14 cellular contexts compared by ENCODE assay signal in the genomic region with DNA sequence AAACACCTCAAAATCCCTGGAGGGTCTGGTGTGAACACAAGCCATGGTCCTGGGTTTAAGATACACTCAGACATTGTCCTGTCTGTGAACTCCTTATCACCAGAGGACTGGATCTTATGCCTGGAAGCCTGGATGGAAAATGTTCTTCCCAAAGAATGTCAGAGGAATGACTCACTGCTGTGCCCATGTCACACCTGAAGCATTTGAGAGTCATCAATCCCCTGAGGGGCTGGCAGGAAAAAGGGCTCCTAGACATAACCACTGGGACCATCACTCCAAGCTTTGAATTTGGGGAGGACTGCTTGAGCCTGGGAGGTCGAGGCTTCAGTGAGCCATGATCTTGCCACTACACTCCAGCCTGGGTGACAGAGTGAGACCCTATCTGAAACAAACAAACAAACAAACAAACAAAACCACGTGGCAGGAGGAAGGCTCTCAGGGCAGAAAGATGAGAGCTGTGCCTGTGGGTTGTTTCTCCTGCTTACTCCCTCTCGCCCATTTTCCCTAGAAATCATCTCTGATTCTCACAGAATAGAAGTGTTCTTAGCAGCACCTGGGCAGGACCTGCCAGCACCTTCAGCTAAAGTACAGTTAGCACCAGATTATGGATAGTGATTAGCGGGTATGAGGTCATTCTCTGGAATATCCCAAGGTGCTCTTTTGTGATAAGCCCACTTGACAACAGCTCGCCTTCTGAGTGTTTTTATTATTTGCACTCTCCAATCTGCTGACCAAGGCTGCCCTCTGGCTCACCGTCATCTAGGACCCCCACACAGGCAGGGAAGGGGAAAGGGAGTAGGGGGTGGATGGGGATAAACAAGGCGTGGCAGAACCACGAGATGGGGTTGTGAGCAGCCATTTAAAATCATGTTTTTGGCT. TPM values are rescaled to one million over a fixed set of nuclear protein-coding genes. Genes with fewer than 3 reads are reported as not detected.
DNase-seq lines count a peak whose midpoint lies in the region; ATAC-seq and TF ChIP-seq lines count a peak whose summit lies in the region.
"Had no signal": no experiment of that assay in that cellular context is flagged by ENCODE, and none has a peak within 500 bp of the region (broad histone marks: within the 10 kb centered on the region; RNA-seq: fewer than 3 reads in every experiment).

No MANE protein-coding gene starts in this region.

- ATAC-seq in left lung (peak; percentile 46), HG03457 (IDR thresholded peaks at IDR 0.05; ENCODE audit: unreplicated experiment) (no peak)
- ATAC-seq: heart right ventricle, T-cell had no signal

- H3K27me3 ChIP-seq in WERI-Rb-1 (ENCODE audit: insufficient read depth, low read depth, severe bottlenecking) (peaks cover 58% of the 10 kb centered on the region), left lung (no peaks in the 10 kb centered on the region)
- H3K27me3 ChIP-seq: heart right ventricle had no signal

- H3K36me3 ChIP-seq in WERI-Rb-1 (no peaks in the 10 kb centered on the region), left lung (peaks cover 0 to 19% of the 10 kb centered on the region in 2 donors)

- peaks cover 0 to 25% of the 10 kb centered on the region in 2 donors for H3K4me1 ChIP-seq in left lung

- intact Hi-C loops in left lung (cut with DNase I) (no loop called here), posterior cingulate gyrus (cut with DNase I) (no loop called here)

- H3K4me3 ChIP-seq in WERI-Rb-1 (ENCODE audit: low read depth, low read length): no peak overlapping the region
- no peak overlapping the region for H3K4me3 ChIP-seq in left lung
- H3K4me3 ChIP-seq: heart right ventricle had no signal

- H3K9me3 ChIP-seq in WERI-Rb-1 (ENCODE audit: severe bottlenecking): no peaks in the 10 kb centered on the region
- no peaks in the 10 kb centered on the region for H3K9me3 ChIP-seq in left lung
- H3K9me3 ChIP-seq: heart right ventricle had no signal

- no peak overlapping the region for H3K27ac ChIP-seq in WERI-Rb-1
- H3K27ac ChIP-seq in left lung: no peak overlapping the region
- H3K27ac ChIP-seq: heart right ventricle had no signal

- DNase-seq in ELF-1 (ENCODE audit: low read depth, low spot score): peak; percentile 47
- peak; percentile 54 for DNase-seq in HT1080 (ENCODE audit: low read depth)
- peak; percentile 14 for DNase-seq in WERI-Rb-1
- no peak for DNase-seq in left lung
- no peak for DNase-seq in posterior cingulate gyrus
- no peak for DNase-seq in T-helper 1 cell
- DNase-seq: activated CD4-positive, CD25-positive, alpha-beta regulatory T cell treated with anti-CD3 and anti-CD28 coated beads, Interleukin-2, amount 50 U/mL, for 72 hours; caudate nucleus; heart right ventricle; T-cell had no signal

- no peak for TF ChIP-seq CTCF in WERI-Rb-1 (IDR thresholded peaks at IDR 0.05; ENCODE audit: low read depth, low read length)
- no peak for TF ChIP-seq CTCF in left lung (IDR thresholded peaks at IDR 0.05)

RNA-seq across cellular contexts. Expression of a gene that starts 12.0 kb away (rescaled TPM):
- total RNA-seq in HT1080 (2014; rRNA removed; shearing (Covaris generic)): not detected in 2 replicates
- polyA plus RNA-seq in HT1080 (2015; cell fraction: cytosol; rRNA removed): 0.07 TPM in 1 of 2 replicates, not detected in the other
- polyA plus RNA-seq in HT1080 (2015; cell fraction: nucleus; rRNA removed): not detected in 2 replicates
- total RNA-seq in left lung: under 1 TPM in 1 of 2 donors, not detected in 1; 0.34 TPM
- total RNA-seq: myocyte had no signal
- polyA plus RNA-seq: heart right ventricle had no signal

RNA-seq across cellular contexts. Expression of a gene that starts 21.5 kb away (rescaled TPM):
- total RNA-seq in HT1080 (2014; rRNA removed; shearing (Covaris generic)): not detected in 2 replicates
- not detected in 2 replicates for polyA plus RNA-seq in HT1080 (2015; cell fraction: cytosol; rRNA removed)
- polyA plus RNA-seq in HT1080 (2015; cell fraction: nucleus; rRNA removed): not detected in 2 replicates
- total RNA-seq in left lung: not detected
- total RNA-seq: endothelial cell of umbilical vein, heart right ventricle, myocyte, pulmonary artery endothelial cell, T-cell had no signal
- polyA plus RNA-seq: endothelial cell of umbilical vein, heart right ventricle had no signal

RNA-seq across cellular contexts. Expression of a gene that starts 24.5 kb away (rescaled TPM):
- 81.0 and 87.2 TPM in 2 replicates for total RNA-seq in HT1080 (2014; rRNA removed; shearing (Covaris generic))
- 39.4 and 58.6 TPM in 2 replicates for polyA plus RNA-seq in HT1080 (2015; cell fraction: cytosol; rRNA removed)
- polyA plus RNA-seq in HT1080 (2015; cell fraction: nucleus; rRNA removed): 80.0 and 114 TPM in 2 replicates
- 100 to 1,000 TPM in 1 of 2 donors, 10 to 100 TPM in 1; 95.6 to 185 TPM for total RNA-seq in left lung

RNA-seq across cellular contexts. Expression of a gene that starts 57.9 kb away (rescaled TPM):
- 5.6 and 11.3 TPM in 2 replicates for total RNA-seq in HT1080 (2014; rRNA removed; shearing (Covaris generic))
- polyA plus RNA-seq in HT1080 (2015; cell fraction: cytosol; rRNA removed): 23.4 and 26.4 TPM in 2 replicates
- 7.6 and 9.5 TPM in 2 replicates for polyA plus RNA-seq in HT1080 (2015; cell fraction: nucleus; rRNA removed)
- total RNA-seq in left lung: 1 to 10 TPM; 2.5 to 4.8 TPM

Comparison
In these comparisons a context has a peak if more than half of its experiments do, and no peak if none do; other contexts are left out.
1. DNase-seq: peak in ELF-1 (single experiment), HT1080 (single experiment) and WERI-Rb-1 (single experiment); none in left lung (0 of 2), posterior cingulate gyrus (0 of 10) and T-helper 1 cell (0 of 5).